ENCODE assay signal across 1 cellular context in the genomic region with DNA sequence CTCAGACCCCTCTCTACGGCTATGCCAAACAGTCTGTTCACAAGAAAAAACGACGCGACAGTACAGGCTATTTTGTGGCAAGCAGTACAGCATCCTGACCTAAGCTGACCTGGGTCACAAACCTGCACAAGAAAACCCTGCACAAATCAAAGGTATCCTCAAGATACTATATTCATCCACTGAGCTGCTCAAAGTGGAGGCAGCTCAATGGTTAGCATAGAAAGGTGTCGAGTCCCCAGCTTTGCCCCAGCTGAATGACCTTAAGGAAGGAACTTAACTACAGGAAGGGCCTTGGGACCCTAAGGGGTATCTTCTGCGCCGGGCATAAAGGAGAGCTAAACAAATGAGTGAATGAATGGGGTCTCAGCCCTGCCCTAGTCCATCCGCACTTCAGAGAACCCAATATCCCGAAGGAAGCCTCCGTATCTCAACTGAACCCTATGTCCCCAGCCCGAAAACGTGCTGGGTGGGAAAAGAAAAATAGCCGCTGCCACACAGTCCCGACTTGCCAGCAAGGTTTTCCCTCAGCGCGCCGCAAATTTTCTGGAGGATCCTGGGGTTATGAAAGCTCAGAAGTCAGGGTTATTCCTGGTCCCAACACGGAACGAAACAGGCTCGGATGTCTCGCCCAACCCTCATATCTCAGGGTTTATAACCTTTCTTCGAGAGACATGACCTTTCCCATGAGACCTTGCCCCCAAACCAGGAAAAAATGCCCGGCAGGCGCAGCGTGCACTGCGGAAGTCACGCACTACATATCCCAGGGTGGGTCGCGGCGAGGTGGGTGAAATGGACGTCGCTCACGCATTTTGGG.
TF ChIP-seq lines count a peak whose summit lies in the region.

Gene FASTKD1 (minus strand): TSS at position 706 of the 814 bp plus-strand sequence. CDS start 1,836 bp downstream, outside the sequence.

TF ChIP-seq in K562, 482 proteins besides CTCF, POLR2A, EP300 and RAD21 (continued from another document and continues in another):
- TF ChIP-seq ZBTB11 (CRISPR knock-in tag; IDR thresholded peaks at IDR 0.05) (peak in 1 of 3 experiments; percentile 84; a peak in 2 of 6 replicates), TCF7L2 (IDR thresholded peaks at IDR 0.05; ENCODE audit: low read depth, low read length) (peak; percentile 61; the same call in 1 of the 2 replicates), RBFOX2 (IDR thresholded peaks at IDR 0.05; ENCODE audit: low read depth, low read length) (peak; percentile 85), XRCC5 (IDR thresholded peaks at IDR 0.05; ENCODE audit: low read depth, low read length) (peak; percentile 62), ATF7 (IDR thresholded peaks at IDR 0.05) (peak; percentile 86), TARDBP (IDR thresholded peaks at IDR 0.05) (no peak), LCOR (CRISPR knock-in tag; IDR thresholded peaks at IDR 0.05) (peak; percentile 98), ZNF175 (CRISPR knock-in tag; IDR thresholded peaks at IDR 0.05; ENCODE audit: low read depth) (peak; percentile 85), SNIP1 (IDR thresholded peaks at IDR 0.05; ENCODE audit: low read depth) (no peak), ZNF449 (CRISPR knock-in tag; IDR thresholded peaks at IDR 0.05) (peak; percentile 72; the same call in 1 of the 2 replicates), PURB (CRISPR knock-in tag; IDR thresholded peaks at IDR 0.05; ENCODE audit: low read depth) (no peak), CCNT2 (IDR thresholded peaks at IDR 0.05; ENCODE audit: borderline replicate concordance, extremely low read depth, insufficient read length, low read depth, low read length) (peak; percentile 56), PML (IDR thresholded peaks at IDR 0.05; ENCODE audit: low read length) (peak; percentile 21; the same call in 1 of the 2 replicates), ZNF282 (CRISPR knock-in tag; IDR thresholded peaks at IDR 0.05) (no peak), ZNF395 (CRISPR knock-in tag; IDR thresholded peaks at IDR 0.05) (peak; percentile 89), ELF1 (tag; IDR thresholded peaks at IDR 0.05) (peak; percentile 98), ZNF551 (CRISPR knock-in tag; IDR thresholded peaks at IDR 0.05) (no peak), MAFK (IDR thresholded peaks at IDR 0.05; ENCODE audit: low read length) (peak; percentile 33), ZNF584 (CRISPR knock-in tag; IDR thresholded peaks at IDR 0.05; ENCODE audit: low read depth) (peak; percentile 91; the same call in 1 of the 2 replicates), ARID2 (IDR thresholded peaks at IDR 0.05) (peak; percentile 7; the same call in 1 of the 2 replicates), BDP1 (IDR thresholded peaks at IDR 0.05; ENCODE audit: insufficient read depth, insufficient read length) (no peak), E2F3 (CRISPR knock-in tag; IDR thresholded peaks at IDR 0.05) (no peak), ELF2 (CRISPR knock-in tag; IDR thresholded peaks at IDR 0.05) (peak; percentile 79), SNRNP70 (optimal IDR thresholded peaks at IDR 0.05; ENCODE audit: low read depth, low read length) (no peak), HMG20A (CRISPR knock-in tag; conservative IDR thresholded peaks at IDR 0.05) (no peak), TEAD4 (IDR thresholded peaks at IDR 0.05; ENCODE audit: low read length) (no peak; the same call in none of the 2 replicates), TEAD4 (CRISPR knock-in tag; IDR thresholded peaks at IDR 0.05; ENCODE audit: borderline replicate concordance) (no peak), ZNF445 (CRISPR knock-in tag; IDR thresholded peaks at IDR 0.05; ENCODE audit: low read depth) (peak; percentile 73; the same call in 1 of the 2 replicates), CREB1 (IDR thresholded peaks at IDR 0.05) (peak; percentile 94), CREB1 (CRISPR knock-in tag; IDR thresholded peaks at IDR 0.05) (peak; percentile 92), ASH1L (IDR thresholded peaks at IDR 0.05; ENCODE audit: borderline replicate concordance, low read depth, partially characterized antibody) (peak; percentile 80), ZNF75A (CRISPR knock-in tag; IDR thresholded peaks at IDR 0.05) (peak; percentile 91), ZNF134 (CRISPR knock-in tag; conservative IDR thresholded peaks at IDR 0.05) (0 out of 2 replicates have a peak, but pooled peaks have one; percentile 24), CHD1 (IDR thresholded peaks at IDR 0.05; ENCODE audit: low read length) (peak; percentile 19)
- TF ChIP-seq, protein P1, sequence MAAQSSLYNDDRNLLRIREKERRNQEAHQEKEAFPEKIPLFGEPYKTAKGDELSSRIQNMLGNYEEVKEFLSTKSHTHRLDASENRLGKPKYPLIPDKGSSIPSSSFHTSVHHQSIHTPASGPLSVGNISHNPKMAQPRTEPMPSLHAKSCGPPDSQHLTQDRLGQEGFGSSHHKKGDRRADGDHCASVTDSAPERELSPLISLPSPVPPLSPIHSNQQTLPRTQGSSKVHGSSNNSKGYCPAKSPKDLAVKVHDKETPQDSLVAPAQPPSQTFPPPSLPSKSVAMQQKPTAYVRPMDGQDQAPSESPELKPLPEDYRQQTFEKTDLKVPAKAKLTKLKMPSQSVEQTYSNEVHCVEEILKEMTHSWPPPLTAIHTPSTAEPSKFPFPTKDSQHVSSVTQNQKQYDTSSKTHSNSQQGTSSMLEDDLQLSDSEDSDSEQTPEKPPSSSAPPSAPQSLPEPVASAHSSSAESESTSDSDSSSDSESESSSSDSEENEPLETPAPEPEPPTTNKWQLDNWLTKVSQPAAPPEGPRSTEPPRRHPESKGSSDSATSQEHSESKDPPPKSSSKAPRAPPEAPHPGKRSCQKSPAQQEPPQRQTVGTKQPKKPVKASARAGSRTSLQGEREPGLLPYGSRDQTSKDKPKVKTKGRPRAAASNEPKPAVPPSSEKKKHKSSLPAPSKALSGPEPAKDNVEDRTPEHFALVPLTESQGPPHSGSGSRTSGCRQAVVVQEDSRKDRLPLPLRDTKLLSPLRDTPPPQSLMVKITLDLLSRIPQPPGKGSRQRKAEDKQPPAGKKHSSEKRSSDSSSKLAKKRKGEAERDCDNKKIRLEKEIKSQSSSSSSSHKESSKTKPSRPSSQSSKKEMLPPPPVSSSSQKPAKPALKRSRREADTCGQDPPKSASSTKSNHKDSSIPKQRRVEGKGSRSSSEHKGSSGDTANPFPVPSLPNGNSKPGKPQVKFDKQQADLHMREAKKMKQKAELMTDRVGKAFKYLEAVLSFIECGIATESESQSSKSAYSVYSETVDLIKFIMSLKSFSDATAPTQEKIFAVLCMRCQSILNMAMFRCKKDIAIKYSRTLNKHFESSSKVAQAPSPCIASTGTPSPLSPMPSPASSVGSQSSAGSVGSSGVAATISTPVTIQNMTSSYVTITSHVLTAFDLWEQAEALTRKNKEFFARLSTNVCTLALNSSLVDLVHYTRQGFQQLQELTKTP (IDR thresholded peaks at IDR 0.05; ENCODE audit: low read depth in 1 of 2, partially characterized antibody in 2 of 2): peak; percentile 34 to 99
- TF ChIP-seq, protein P2, sequence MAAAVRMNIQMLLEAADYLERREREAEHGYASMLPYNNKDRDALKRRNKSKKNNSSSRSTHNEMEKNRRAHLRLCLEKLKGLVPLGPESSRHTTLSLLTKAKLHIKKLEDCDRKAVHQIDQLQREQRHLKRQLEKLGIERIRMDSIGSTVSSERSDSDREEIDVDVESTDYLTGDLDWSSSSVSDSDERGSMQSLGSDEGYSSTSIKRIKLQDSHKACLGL (CRISPR knock-in tag; IDR thresholded peaks at IDR 0.05; ENCODE audit: borderline replicate concordance, poor library complexity, severe bottlenecking): peak; percentile 22
- TF ChIP-seq, protein P3, sequence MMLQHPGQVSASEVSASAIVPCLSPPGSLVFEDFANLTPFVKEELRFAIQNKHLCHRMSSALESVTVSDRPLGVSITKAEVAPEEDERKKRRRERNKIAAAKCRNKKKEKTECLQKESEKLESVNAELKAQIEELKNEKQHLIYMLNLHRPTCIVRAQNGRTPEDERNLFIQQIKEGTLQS (IDR thresholded peaks at IDR 0.05): no peak
- TF ChIP-seq, protein P3 (CRISPR knock-in tag; conservative IDR thresholded peaks at IDR 0.05): 0 out of 2 replicates have a peak, but pooled peaks have one; percentile 67
- TF ChIP-seq, protein P4, sequence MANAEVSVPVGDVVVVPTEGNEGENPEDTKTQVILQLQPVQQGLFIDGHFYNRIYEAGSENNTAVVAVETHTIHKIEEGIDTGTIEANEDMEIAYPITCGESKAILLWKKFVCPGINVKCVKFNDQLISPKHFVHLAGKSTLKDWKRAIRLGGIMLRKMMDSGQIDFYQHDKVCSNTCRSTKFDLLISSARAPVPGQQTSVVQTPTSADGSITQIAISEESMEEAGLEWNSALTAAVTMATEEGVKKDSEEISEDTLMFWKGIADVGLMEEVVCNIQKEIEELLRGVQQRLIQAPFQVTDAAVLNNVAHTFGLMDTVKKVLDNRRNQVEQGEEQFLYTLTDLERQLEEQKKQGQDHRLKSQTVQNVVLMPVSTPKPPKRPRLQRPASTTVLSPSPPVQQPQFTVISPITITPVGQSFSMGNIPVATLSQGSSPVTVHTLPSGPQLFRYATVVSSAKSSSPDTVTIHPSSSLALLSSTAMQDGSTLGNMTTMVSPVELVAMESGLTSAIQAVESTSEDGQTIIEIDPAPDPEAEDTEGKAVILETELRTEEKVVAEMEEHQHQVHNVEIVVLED (CRISPR knock-in tag; IDR thresholded peaks at IDR 0.05): peak; percentile 99
- TF ChIP-seq, protein P5, sequence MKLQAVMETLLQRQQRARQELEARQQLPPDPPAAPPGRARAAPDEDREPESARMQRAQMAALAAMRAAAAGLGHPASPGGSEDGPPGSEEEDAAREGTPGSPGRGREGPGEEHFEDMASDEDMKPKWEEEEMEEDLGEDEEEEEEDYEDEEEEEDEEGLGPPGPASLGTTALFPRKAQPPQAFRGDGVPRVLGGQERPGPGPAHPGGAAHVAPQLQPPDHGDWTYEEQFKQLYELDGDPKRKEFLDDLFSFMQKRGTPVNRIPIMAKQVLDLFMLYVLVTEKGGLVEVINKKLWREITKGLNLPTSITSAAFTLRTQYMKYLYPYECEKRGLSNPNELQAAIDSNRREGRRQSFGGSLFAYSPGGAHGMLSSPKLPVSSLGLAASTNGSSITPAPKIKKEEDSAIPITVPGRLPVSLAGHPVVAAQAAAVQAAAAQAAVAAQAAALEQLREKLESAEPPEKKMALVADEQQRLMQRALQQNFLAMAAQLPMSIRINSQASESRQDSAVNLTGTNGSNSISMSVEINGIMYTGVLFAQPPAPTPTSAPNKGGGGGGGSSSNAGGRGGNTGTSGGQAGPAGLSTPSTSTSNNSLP (IDR thresholded peaks at IDR 0.05; ENCODE audit: borderline replicate concordance, low read depth, low read length): 0 out of 2 replicates have a peak, but pooled peaks have one; percentile 40
- TF ChIP-seq, protein P6, sequence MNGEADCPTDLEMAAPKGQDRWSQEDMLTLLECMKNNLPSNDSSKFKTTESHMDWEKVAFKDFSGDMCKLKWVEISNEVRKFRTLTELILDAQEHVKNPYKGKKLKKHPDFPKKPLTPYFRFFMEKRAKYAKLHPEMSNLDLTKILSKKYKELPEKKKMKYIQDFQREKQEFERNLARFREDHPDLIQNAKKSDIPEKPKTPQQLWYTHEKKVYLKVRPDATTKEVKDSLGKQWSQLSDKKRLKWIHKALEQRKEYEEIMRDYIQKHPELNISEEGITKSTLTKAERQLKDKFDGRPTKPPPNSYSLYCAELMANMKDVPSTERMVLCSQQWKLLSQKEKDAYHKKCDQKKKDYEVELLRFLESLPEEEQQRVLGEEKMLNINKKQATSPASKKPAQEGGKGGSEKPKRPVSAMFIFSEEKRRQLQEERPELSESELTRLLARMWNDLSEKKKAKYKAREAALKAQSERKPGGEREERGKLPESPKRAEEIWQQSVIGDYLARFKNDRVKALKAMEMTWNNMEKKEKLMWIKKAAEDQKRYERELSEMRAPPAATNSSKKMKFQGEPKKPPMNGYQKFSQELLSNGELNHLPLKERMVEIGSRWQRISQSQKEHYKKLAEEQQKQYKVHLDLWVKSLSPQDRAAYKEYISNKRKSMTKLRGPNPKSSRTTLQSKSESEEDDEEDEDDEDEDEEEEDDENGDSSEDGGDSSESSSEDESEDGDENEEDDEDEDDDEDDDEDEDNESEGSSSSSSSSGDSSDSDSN (IDR thresholded peaks at IDR 0.05; ENCODE audit: borderline replicate concordance in 1 of 2, low read depth in 2 of 2, low read length in 2 of 2): peak in 1 of 2 experiments; percentile 69; a peak in 1 of 4 replicates
